In the genomic region with DNA sequence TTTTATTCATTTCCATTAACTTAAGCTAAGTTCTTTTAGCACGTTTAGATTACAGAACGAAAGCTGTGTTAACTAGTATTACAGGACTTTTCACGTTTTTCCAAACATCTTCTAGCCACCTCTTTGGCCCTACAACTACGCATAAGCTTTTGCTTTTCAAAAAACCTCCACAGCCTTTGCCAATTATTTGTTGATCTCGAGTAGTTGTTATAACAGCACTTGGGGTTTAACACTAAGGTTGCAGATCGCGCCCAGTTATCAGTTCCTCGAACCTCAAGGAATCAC, we compare ENCODE assay signal across 8 cellular contexts. TPM values are rescaled to one million over a fixed set of nuclear protein-coding genes. Genes with fewer than 3 reads are reported as not detected.
DNase-seq lines count a peak whose midpoint lies in the region; ATAC-seq and TF ChIP-seq lines count a peak whose summit lies in the region.

No MANE protein-coding gene starts in this region.

- peaks cover 25% of the 10 kb centered on the region for H3K36me3 Mint-ChIP-seq in WTC11

- H3K36me3 ChIP-seq in adrenal gland (replicated peaks in 1 of 2) (no peaks in the 10 kb centered on the region), iPS-15b (ENCODE audit: control insufficient read depth, insufficient read depth, low read length) (peaks cover 3% of the 10 kb centered on the region), smooth muscle cell (ENCODE audit: low read depth) (no peaks in the 10 kb centered on the region)

- no peak for TF ChIP-seq POLR2A in adrenal gland (IDR thresholded peaks at IDR 0.05)

- H3K27me3 Mint-ChIP-seq in WTC11 (ENCODE audit: low read depth) = no peaks in the 10 kb centered on the region

- H4K20me1 ChIP-seq in smooth muscle cell (ENCODE audit: low read depth) = peaks cover 41% of the 10 kb centered on the region

- DNase-seq in GM12865 (ENCODE audit: low read depth) = no peak
- DNase-seq in adrenal gland = no peak
- DNase-seq in smooth muscle cell (lab: John Stamatoyannopoulos, UW; ENCODE audit: unreplicated experiment) = no peak
- no peak for DNase-seq in foreskin melanocyte
- DNase-seq in WTC11 (ENCODE audit: low spot score) = no peak

- H3K4me3 ChIP-seq in GM12865 (ENCODE audit: low read depth, low read length) (peak overlapping the region; percentile 96), adrenal gland (peak overlapping the region in 2 of 4 donors; percentile 29 to 72), iPS-15b (ENCODE audit: low read depth, low read length) (peak overlapping the region; percentile 99), smooth muscle cell (peak overlapping the region; percentile 85)

- CTCF ChIA-PET in WTC11 (lab: Charles Lee) = interaction anchor here (0.6 to 1.5 kb wide), 3 partner anchors 9 to 68 kb away, joined by 3 to 4 read pairs (median 3); a partner anchor contains a TSS

- no peaks in the 10 kb centered on the region for H3K9me3 Mint-ChIP-seq in WTC11

- H3K27ac ChIP-seq in adrenal gland (peak overlapping the region; percentile 15 to 96 (median 92)), smooth muscle cell (ENCODE audit: low read depth) (peak overlapping the region; percentile 96)

- TF ChIP-seq CTCF in GM12865 (IDR thresholded peaks at IDR 0.05; ENCODE audit: insufficient read depth, low read depth, low read length, missing control alignments) (no peak), adrenal gland (IDR thresholded peaks at IDR 0.05) (no peak), smooth muscle cell (IDR thresholded peaks at IDR 0.05; ENCODE audit: borderline replicate concordance, insufficient read depth, poor library complexity, severe bottlenecking) (no peak), WTC11 (IDR thresholded peaks at IDR 0.05) (no peak)

- 5 to 8% (median 8%) methylated on average over 8 of the region's 8 CpGs for WGBS in adrenal gland, 4 donors
- WGBS in smooth muscle cell (ENCODE audit: low lambda C conversion rate) = 3% methylated on average over 8 of the region's 8 CpGs

- H3K27me3 ChIP-seq in adrenal gland (no peaks in the 10 kb centered on the region), iPS-15b (ENCODE audit: control insufficient read depth, insufficient read depth, low read length) (no peaks in the 10 kb centered on the region), smooth muscle cell (ENCODE audit: low read depth) (no peaks in the 10 kb centered on the region)

- POLR2A ChIA-PET in WTC11 (lab: Charles Lee) = interaction anchor here (0.6 to 1.7 kb wide), 8 partner anchors 10 to 199 kb away, joined by 3 to 17 read pairs (median 4); a partner anchor contains a TSS

- peak overlapping the region; percentile 86 for H3K4me2 ChIP-seq in smooth muscle cell

- H3K4me3 Mint-ChIP-seq in WTC11 = no peak overlapping the region

- H3F3A ChIP-seq in smooth muscle cell (ENCODE audit: low read depth) = no peaks in the 10 kb centered on the region

- peaks cover 41% of the 10 kb centered on the region for H3K79me2 ChIP-seq in smooth muscle cell (ENCODE audit: low read depth)

- H3K9ac ChIP-seq in iPS-15b (ENCODE audit: low read depth, low read length) (peak overlapping the region; percentile 82), smooth muscle cell (ENCODE audit: low read depth) (peak overlapping the region; percentile 88)

- peak overlapping the region; percentile 92 for H2AFZ ChIP-seq in smooth muscle cell (ENCODE audit: low read depth)

- H3K4me1 ChIP-seq in adrenal gland (replicated peaks in 1 of 2) (peaks cover 8 to 17% of the 10 kb centered on the region in 2 donors), iPS-15b (ENCODE audit: control insufficient read depth, insufficient read depth, low read length) (no peaks in the 10 kb centered on the region), smooth muscle cell (ENCODE audit: low read depth) (peaks cover 18% of the 10 kb centered on the region)

- H3K9me3 ChIP-seq in adrenal gland (replicated peaks in 1 of 3) (no peaks in the 10 kb centered on the region), iPS-15b (ENCODE audit: control insufficient read depth, insufficient read depth, low read length) (no peaks in the 10 kb centered on the region), smooth muscle cell (replicated peaks; ENCODE audit: low read depth) (no peaks in the 10 kb centered on the region)

- intact Hi-C loops in adrenal gland (cut with DNase I) = no loop called here

- ATAC-seq in GM21825 (IDR thresholded peaks at IDR 0.05; ENCODE audit: unreplicated experiment) (no peak), HG03097 (IDR thresholded peaks at IDR 0.05; ENCODE audit: low FRiP score, unreplicated experiment) (no peak), WTC11 (no peak)

- no peak overlapping the region for H3K27ac Mint-ChIP-seq in WTC11

- peaks cover 48% of the 10 kb centered on the region for H3K4me1 Mint-ChIP-seq in WTC11

TF ChIP-seq in WTC11, 78 proteins besides CTCF, POLR2A, EP300 and RAD21:
- TF ChIP-seq NFATC4 (CRISPR knock-in tag; IDR thresholded peaks at IDR 0.05) = no peak
- TF ChIP-seq, protein P1, sequence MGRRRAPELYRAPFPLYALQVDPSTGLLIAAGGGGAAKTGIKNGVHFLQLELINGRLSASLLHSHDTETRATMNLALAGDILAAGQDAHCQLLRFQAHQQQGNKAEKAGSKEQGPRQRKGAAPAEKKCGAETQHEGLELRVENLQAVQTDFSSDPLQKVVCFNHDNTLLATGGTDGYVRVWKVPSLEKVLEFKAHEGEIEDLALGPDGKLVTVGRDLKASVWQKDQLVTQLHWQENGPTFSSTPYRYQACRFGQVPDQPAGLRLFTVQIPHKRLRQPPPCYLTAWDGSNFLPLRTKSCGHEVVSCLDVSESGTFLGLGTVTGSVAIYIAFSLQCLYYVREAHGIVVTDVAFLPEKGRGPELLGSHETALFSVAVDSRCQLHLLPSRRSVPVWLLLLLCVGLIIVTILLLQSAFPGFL (CRISPR knock-in tag; IDR thresholded peaks at IDR 0.05; ENCODE audit: borderline replicate concordance) = no peak
- no peak for TF ChIP-seq ZNF232 (CRISPR knock-in tag; IDR thresholded peaks at IDR 0.05)
- TF ChIP-seq, protein P2, sequence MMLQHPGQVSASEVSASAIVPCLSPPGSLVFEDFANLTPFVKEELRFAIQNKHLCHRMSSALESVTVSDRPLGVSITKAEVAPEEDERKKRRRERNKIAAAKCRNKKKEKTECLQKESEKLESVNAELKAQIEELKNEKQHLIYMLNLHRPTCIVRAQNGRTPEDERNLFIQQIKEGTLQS (CRISPR knock-in tag; conservative IDR thresholded peaks at IDR 0.05) = no peak
- TF ChIP-seq, protein P3, sequence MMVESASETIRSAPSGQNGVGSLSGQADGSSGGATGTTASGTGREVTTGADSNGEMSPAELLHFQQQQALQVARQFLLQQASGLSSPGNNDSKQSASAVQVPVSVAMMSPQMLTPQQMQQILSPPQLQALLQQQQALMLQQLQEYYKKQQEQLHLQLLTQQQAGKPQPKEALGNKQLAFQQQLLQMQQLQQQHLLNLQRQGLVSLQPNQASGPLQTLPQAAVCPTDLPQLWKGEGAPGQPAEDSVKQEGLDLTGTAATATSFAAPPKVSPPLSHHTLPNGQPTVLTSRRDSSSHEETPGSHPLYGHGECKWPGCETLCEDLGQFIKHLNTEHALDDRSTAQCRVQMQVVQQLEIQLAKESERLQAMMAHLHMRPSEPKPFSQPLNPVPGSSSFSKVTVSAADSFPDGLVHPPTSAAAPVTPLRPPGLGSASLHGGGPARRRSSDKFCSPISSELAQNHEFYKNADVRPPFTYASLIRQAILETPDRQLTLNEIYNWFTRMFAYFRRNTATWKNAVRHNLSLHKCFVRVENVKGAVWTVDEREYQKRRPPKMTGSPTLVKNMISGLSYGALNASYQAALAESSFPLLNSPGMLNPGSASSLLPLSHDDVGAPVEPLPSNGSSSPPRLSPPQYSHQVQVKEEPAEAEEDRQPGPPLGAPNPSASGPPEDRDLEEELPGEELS (CRISPR knock-in tag; IDR thresholded peaks at IDR 0.05) = no peak
- no peak for TF ChIP-seq PRRX2 (CRISPR knock-in tag; IDR thresholded peaks at IDR 0.05)
- no peak for TF ChIP-seq ZNF396 (CRISPR knock-in tag; IDR thresholded peaks at IDR 0.05; ENCODE audit: borderline replicate concordance)
- TF ChIP-seq, protein P4, sequence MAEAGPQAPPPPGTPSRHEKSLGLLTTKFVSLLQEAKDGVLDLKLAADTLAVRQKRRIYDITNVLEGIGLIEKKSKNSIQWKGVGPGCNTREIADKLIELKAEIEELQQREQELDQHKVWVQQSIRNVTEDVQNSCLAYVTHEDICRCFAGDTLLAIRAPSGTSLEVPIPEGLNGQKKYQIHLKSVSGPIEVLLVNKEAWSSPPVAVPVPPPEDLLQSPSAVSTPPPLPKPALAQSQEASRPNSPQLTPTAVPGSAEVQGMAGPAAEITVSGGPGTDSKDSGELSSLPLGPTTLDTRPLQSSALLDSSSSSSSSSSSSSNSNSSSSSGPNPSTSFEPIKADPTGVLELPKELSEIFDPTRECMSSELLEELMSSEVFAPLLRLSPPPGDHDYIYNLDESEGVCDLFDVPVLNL (CRISPR knock-in tag; IDR thresholded peaks at IDR 0.05; ENCODE audit: borderline replicate concordance, low read depth) = no peak

RNA-seq across cellular contexts. Expression of a gene that starts 0.5 kb away (rescaled TPM):
- total RNA-seq in adrenal gland (10 to 100 TPM; 14.7 to 57.7 (median 44.9) TPM), smooth muscle cell (76.0 and 83.3 TPM in 2 replicates), WTC11 (2021) (142 to 147 TPM (median 145 TPM) in 3 replicates)
- polyA plus RNA-seq in adrenal gland (10 to 100 TPM; 56.5 to 95.4 (median 66.7) TPM), smooth muscle cell (42.0 and 56.3 TPM in 2 replicates)

RNA-seq across cellular contexts. Expression of a gene that starts 31.0 kb away (rescaled TPM):
- total RNA-seq in adrenal gland = 10 to 100 TPM; 18.8 to 41.3 (median 33.3) TPM
- 10 to 100 TPM in 1 of 3 donors, 1 to 10 TPM in 2; 8.2 to 21.6 (median 9.4) TPM for polyA plus RNA-seq in adrenal gland
- 15.9 and 20.1 TPM in 2 replicates for total RNA-seq in smooth muscle cell
- polyA plus RNA-seq in smooth muscle cell = 12.4 and 19.0 TPM in 2 replicates
- total RNA-seq in WTC11 (2021) = 10.8 to 12.8 TPM (median 12.2 TPM) in 3 replicates
